In genomic region chr20:17995967-17996819, GRCh38 we compare ENCODE assay signal across 8 cellular contexts. TPM values are rescaled to one million over a fixed set of nuclear protein-coding genes. Genes with fewer than 3 reads are reported as not detected.
A peak's percentile ranks its signal among the peaks of the same experiment; 100 is the strongest.
DNase-seq lines count a peak whose midpoint lies in the region; ATAC-seq and TF ChIP-seq lines count a peak whose summit lies in the region.

No MANE protein-coding gene starts in this region.

- H3K79me2 ChIP-seq in parathyroid adenoma: no peaks in the 10 kb centered on the region

- TF ChIP-seq CTCF in gastroesophageal sphincter (IDR thresholded peaks at IDR 0.05): peak; percentile 92 to 100 (median 96)
- TF ChIP-seq CTCF in parathyroid adenoma (IDR thresholded peaks at IDR 0.05): peak; percentile 99

- H3K9me3 Mint-ChIP-seq in activated T-helper 1 cell treated with anti-CD3 and anti-CD28 coated beads, Interleukin-12 subunit alpha, Interleukin-12 subunit beta, Interleukin-2, Interleukin-4 antibody, amounts not matched to agents 30 ng/mL and 10 ng/mL and 1 ng/mL, durations not matched to agents 14 hours and 24 hours and 36 hours: no peaks in the 10 kb centered on the region

- WGBS in gastroesophageal sphincter (ENCODE audit: low coverage in 1 of 2), 2 donors: 11% methylated on average over 12 to 13 of the region's 16 CpGs

- DNase-seq in G401 (ENCODE audit: low spot score) (peak; percentile 84), NCI-H748 treated with DMSO at 0.1 percent for 48 hours (lab: John Stamatoyannopoulos, UW) (peak; percentile 68)
- peak; percentile 46 for DNase-seq in activated T-helper 1 cell treated with anti-CD3 and anti-CD28 coated beads, Interleukin-12 subunit alpha, Interleukin-12 subunit beta, Interleukin-2, Interleukin-4 antibody, amounts not matched to agents 30 ng/mL and 10 ng/mL and 1 ng/mL, durations not matched to agents 14 hours and 24 hours and 36 hours (ENCODE audit: low spot score)

- TF ChIP-seq POLR2A in gastroesophageal sphincter (IDR thresholded peaks at IDR 0.05): no peak

- H3K4me3 ChIP-seq in gastroesophageal sphincter (no peak overlapping the region), parathyroid adenoma (ENCODE audit: low read depth, low read length) (no peak overlapping the region)

- H3K27ac Mint-ChIP-seq in activated T-helper 1 cell treated with anti-CD3 and anti-CD28 coated beads, Interleukin-12 subunit alpha, Interleukin-12 subunit beta, Interleukin-2, Interleukin-4 antibody, amounts not matched to agents 30 ng/mL and 10 ng/mL and 1 ng/mL, durations not matched to agents 14 hours and 24 hours and 36 hours: no peak overlapping the region

- intact Hi-C loops in activated T-helper 1 cell treated with anti-CD3 and anti-CD28 coated beads, Interleukin-12 subunit alpha, Interleukin-12 subunit beta, Interleukin-2, Interleukin-4 antibody, amounts not matched to agents 30 ng/mL and 10 ng/mL and 1 ng/mL, durations not matched to agents 14 hours and 24 hours and 36 hours (cut with micrococcal nuclease): loop anchor here (1.0 to 10.0 kb wide), 7 partner anchors 57 to 491 kb away; partner anchors contain the start of genes KAT14, PET117 and RRBP1

- H3K9ac ChIP-seq in parathyroid adenoma: no peak overlapping the region

- in situ Hi-C loops in G401 (cut with HindIII; ENCODE audit: low sequenced_read_pairs): no loop called here

- H3K27me3 Mint-ChIP-seq in activated T-helper 1 cell treated with anti-CD3 and anti-CD28 coated beads, Interleukin-12 subunit alpha, Interleukin-12 subunit beta, Interleukin-2, Interleukin-4 antibody, amounts not matched to agents 30 ng/mL and 10 ng/mL and 1 ng/mL, durations not matched to agents 14 hours and 24 hours and 36 hours (ENCODE audit: insufficient read depth): peaks cover 3% of the 10 kb centered on the region

- peak; percentile 54 for ATAC-seq in HG03159 (IDR thresholded peaks at IDR 0.05; ENCODE audit: unreplicated experiment)
- ATAC-seq in gastroesophageal sphincter: peak; percentile 57
- no peak for ATAC-seq in HG03095 (IDR thresholded peaks at IDR 0.05; ENCODE audit: unreplicated experiment)
- ATAC-seq in GM18867 (IDR thresholded peaks at IDR 0.05; ENCODE audit: unreplicated experiment): no peak

- H3K4me1 ChIP-seq in gastroesophageal sphincter (peaks cover 0 to 15% (median 0%) of the 10 kb centered on the region in 3 donors), parathyroid adenoma (peaks cover 5% of the 10 kb centered on the region)

- peaks cover 43% of the 10 kb centered on the region for H3K4me1 Mint-ChIP-seq in activated T-helper 1 cell treated with anti-CD3 and anti-CD28 coated beads, Interleukin-12 subunit alpha, Interleukin-12 subunit beta, Interleukin-2, Interleukin-4 antibody, amounts not matched to agents 30 ng/mL and 10 ng/mL and 1 ng/mL, durations not matched to agents 14 hours and 24 hours and 36 hours (ENCODE audit: low read depth)

- H3K9me3 ChIP-seq in gastroesophageal sphincter: no peaks in the 10 kb centered on the region
- no peaks in the 10 kb centered on the region for H3K9me3 ChIP-seq in parathyroid adenoma (ENCODE audit: control insufficient read depth, low read length)

- H3K36me3 ChIP-seq in gastroesophageal sphincter: no peaks in the 10 kb centered on the region
- H3K36me3 ChIP-seq in parathyroid adenoma (ENCODE audit: control insufficient read depth, insufficient read depth, low read length): no peaks in the 10 kb centered on the region

- no peaks in the 10 kb centered on the region for H3K27me3 ChIP-seq in gastroesophageal sphincter
- no peaks in the 10 kb centered on the region for H3K27me3 ChIP-seq in parathyroid adenoma (ENCODE audit: control insufficient read depth, insufficient read depth, low read length)

- H3K4me3 Mint-ChIP-seq in activated T-helper 1 cell treated with anti-CD3 and anti-CD28 coated beads, Interleukin-12 subunit alpha, Interleukin-12 subunit beta, Interleukin-2, Interleukin-4 antibody, amounts not matched to agents 30 ng/mL and 10 ng/mL and 1 ng/mL, durations not matched to agents 14 hours and 24 hours and 36 hours: no peak overlapping the region

- H3K4me2 ChIP-seq in parathyroid adenoma (ENCODE audit: low read length): no peak overlapping the region

- H3K27ac ChIP-seq in gastroesophageal sphincter (no peak overlapping the region), parathyroid adenoma (no peak overlapping the region)

- H2AFZ ChIP-seq in parathyroid adenoma: peak overlapping the region; percentile 80

- peaks cover 3% of the 10 kb centered on the region for H3K36me3 Mint-ChIP-seq in activated T-helper 1 cell treated with anti-CD3 and anti-CD28 coated beads, Interleukin-12 subunit alpha, Interleukin-12 subunit beta, Interleukin-2, Interleukin-4 antibody, amounts not matched to agents 30 ng/mL and 10 ng/mL and 1 ng/mL, durations not matched to agents 14 hours and 24 hours and 36 hours (ENCODE audit: low read depth)

- TF ChIP-seq EP300 in gastroesophageal sphincter (IDR thresholded peaks at IDR 0.05): no peak

RNA-seq across cellular contexts. Expression of gene MGME1, which starts 27.4 kb away (rescaled TPM):
- 20.9 and 34.5 TPM in 2 replicates for total RNA-seq in G401 (2014; rRNA removed; shearing (Covaris generic))
- 32.1 and 33.6 TPM in 2 replicates for total RNA-seq in activated T-helper 1 cell treated with anti-CD3 and anti-CD28 coated beads, Interleukin-12 subunit alpha, Interleukin-12 subunit beta, Interleukin-2, Interleukin-4 antibody, amounts not matched to agents 30 ng/mL and 10 ng/mL and 1 ng/mL, durations not matched to agents 14 hours and 24 hours and 36 hours
- total RNA-seq in gastroesophageal sphincter: 10 to 100 TPM in 2 of 4 donors, 1 to 10 TPM in 2; 6.3 to 13.5 (median 9.9) TPM

RNA-seq across cellular contexts. Expression of gene SNX5, which starts 27.6 kb away (rescaled TPM):
- total RNA-seq in G401 (2014; rRNA removed; shearing (Covaris generic)): 150 and 169 TPM in 2 replicates
- total RNA-seq in activated T-helper 1 cell treated with anti-CD3 and anti-CD28 coated beads, Interleukin-12 subunit alpha, Interleukin-12 subunit beta, Interleukin-2, Interleukin-4 antibody, amounts not matched to agents 30 ng/mL and 10 ng/mL and 1 ng/mL, durations not matched to agents 14 hours and 24 hours and 36 hours: 238 and 248 TPM in 2 replicates
- total RNA-seq in gastroesophageal sphincter: 10 to 100 TPM; 47.5 to 90.9 (median 70.2) TPM

Comparison
In these comparisons a context has a peak if more than half of its experiments do, and no peak if none do; other contexts are left out.
1. ATAC-seq: peak in HG03159 (single experiment) and gastroesophageal sphincter (single experiment); none in HG03095 (single experiment) and GM18867 (single experiment).
2. Peak in every context shown above with its lines, with median percentiles within 50 percentile points of each other: DNase-seq.